In genomic region chr2:10923965-10924364, GRCh38 we compare ENCODE assay signal across 35 cellular contexts. TPM values are rescaled to one million over a fixed set of nuclear protein-coding genes. Genes with fewer than 3 reads are reported as not detected.
"Had no signal": no experiment of that assay in that cellular context is flagged by ENCODE, and none has a peak within 500 bp of the region (broad histone marks: within the 10 kb centered on the region; RNA-seq: fewer than 3 reads in every experiment).

No MANE protein-coding gene starts in this region.

- H3K4me3 Mint-ChIP-seq: activated CD4-positive, alpha-beta memory T cell treated with anti-CD3 and anti-CD28 coated beads for 36 hours; activated CD4-positive, alpha-beta T cell treated with anti-CD3 and anti-CD28 coated beads for 36 hours; activated CD4-positive, alpha-beta T cell treated with anti-CD3 and anti-CD28 coated beads, Interleukin-2, amount 10 ng/mL, durations not matched to agents 24 days and 14 days; activated CD8-positive, alpha-beta memory T cell treated with anti-CD3 and anti-CD28 coated beads, Interleukin-2, amount 10 ng/mL, durations not matched to agents 7 days and 5 days; activated CD8-positive, alpha-beta T cell treated with anti-CD3 and anti-CD28 coated beads, Interleukin-2, amount 10 ng/mL, durations not matched to agents 7 days and 5 days; activated naive CD4-positive, alpha-beta T cell treated with anti-CD3 and anti-CD28 coated beads for 36 hours; activated naive CD4-positive, alpha-beta T cell treated with anti-CD3 and anti-CD28 coated beads, Interleukin-2, amount 50 U/mL, for 24 hours; activated naive CD8-positive, alpha-beta T cell treated with anti-CD3 and anti-CD28 coated beads for 36 hours; activated naive CD8-positive, alpha-beta T cell treated with anti-CD3 and anti-CD28 coated beads, Interleukin-2, amount 50 U/mL, for 24 hours; activated T-helper 1 cell treated with anti-CD3 and anti-CD28 coated beads, Interleukin-12 subunit alpha, Interleukin-12 subunit beta, Interleukin-2, Interleukin-4 antibody, amounts not matched to agents 30 ng/mL and 10 ng/mL and 1 ng/mL, durations not matched to agents 14 hours and 24 hours and 36 hours; dendritic cell treated with granulocyte-macrophage colony-stimulating factor and Interleukin-4, amounts not matched to agents 40 ng/mL and 50 ng/mL, for 4 days; endodermal cell had no signal

- H3K27me3 ChIP-seq: body of pancreas, gastrocnemius medialis had no signal

- H3K27ac Mint-ChIP-seq: activated CD4-positive, alpha-beta memory T cell treated with anti-CD3 and anti-CD28 coated beads for 36 hours; activated CD4-positive, alpha-beta T cell treated with anti-CD3 and anti-CD28 coated beads for 36 hours; activated CD4-positive, alpha-beta T cell treated with anti-CD3 and anti-CD28 coated beads, Interleukin-2, amount 10 ng/mL, durations not matched to agents 24 days and 14 days; activated CD8-positive, alpha-beta memory T cell treated with anti-CD3 and anti-CD28 coated beads, Interleukin-2, amount 10 ng/mL, durations not matched to agents 7 days and 5 days; activated CD8-positive, alpha-beta T cell treated with anti-CD3 and anti-CD28 coated beads, Interleukin-2, amount 10 ng/mL, durations not matched to agents 7 days and 5 days; activated naive CD4-positive, alpha-beta T cell treated with anti-CD3 and anti-CD28 coated beads for 36 hours; activated naive CD4-positive, alpha-beta T cell treated with anti-CD3 and anti-CD28 coated beads, Interleukin-2, amount 50 U/mL, for 24 hours; activated naive CD8-positive, alpha-beta T cell treated with anti-CD3 and anti-CD28 coated beads for 36 hours; activated naive CD8-positive, alpha-beta T cell treated with anti-CD3 and anti-CD28 coated beads, Interleukin-2, amount 50 U/mL, for 24 hours; activated T-helper 1 cell treated with anti-CD3 and anti-CD28 coated beads, Interleukin-12 subunit alpha, Interleukin-12 subunit beta, Interleukin-2, Interleukin-4 antibody, amounts not matched to agents 30 ng/mL and 10 ng/mL and 1 ng/mL, durations not matched to agents 14 hours and 24 hours and 36 hours; activated T-helper 2 cell treated with anti-CD3 and anti-CD28 coated beads, Interferon-gamma antibody, Interleukin-2, Interleukin-4, amounts not matched to agents 10 μg/mL and 5 μg/mL and 100 μg/mL, durations not matched to agents 14 hours and 24 hours and 36 hours; dendritic cell treated with granulocyte-macrophage colony-stimulating factor and Interleukin-4, amounts not matched to agents 40 ng/mL and 50 ng/mL, for 4 days; endodermal cell had no signal

- H3K9me3 Mint-ChIP-seq: activated CD4-positive, alpha-beta memory T cell treated with anti-CD3 and anti-CD28 coated beads for 36 hours; activated CD4-positive, alpha-beta T cell treated with anti-CD3 and anti-CD28 coated beads, Interleukin-2, amount 10 ng/mL, durations not matched to agents 24 days and 14 days; activated naive CD4-positive, alpha-beta T cell treated with anti-CD3 and anti-CD28 coated beads for 36 hours; activated naive CD4-positive, alpha-beta T cell treated with anti-CD3 and anti-CD28 coated beads, Interleukin-2, amount 50 U/mL, for 24 hours; activated naive CD8-positive, alpha-beta T cell treated with anti-CD3 and anti-CD28 coated beads for 36 hours; activated naive CD8-positive, alpha-beta T cell treated with anti-CD3 and anti-CD28 coated beads, Interleukin-2, amount 50 U/mL, for 24 hours; activated T-helper 1 cell treated with anti-CD3 and anti-CD28 coated beads, Interleukin-12 subunit alpha, Interleukin-12 subunit beta, Interleukin-2, Interleukin-4 antibody, amounts not matched to agents 30 ng/mL and 10 ng/mL and 1 ng/mL, durations not matched to agents 14 hours and 24 hours and 36 hours; activated T-helper 2 cell treated with anti-CD3 and anti-CD28 coated beads, Interferon-gamma antibody, Interleukin-2, Interleukin-4, amounts not matched to agents 10 μg/mL and 5 μg/mL and 100 μg/mL, durations not matched to agents 14 hours and 24 hours and 36 hours; dendritic cell treated with granulocyte-macrophage colony-stimulating factor and Interleukin-4, amounts not matched to agents 40 ng/mL and 50 ng/mL, for 4 days; endodermal cell had no signal

- H3K27ac ChIP-seq: adrenal gland, body of pancreas, coronary artery, esophagus muscularis mucosa, foreskin keratinocyte, gastrocnemius medialis had no signal

- H3K4me1 Mint-ChIP-seq: activated CD4-positive, alpha-beta T cell treated with anti-CD3 and anti-CD28 coated beads for 36 hours; activated CD4-positive, alpha-beta T cell treated with anti-CD3 and anti-CD28 coated beads, Interleukin-2, amount 10 ng/mL, durations not matched to agents 24 days and 14 days; activated CD8-positive, alpha-beta memory T cell treated with anti-CD3 and anti-CD28 coated beads, Interleukin-2, amount 10 ng/mL, durations not matched to agents 7 days and 5 days; activated naive CD4-positive, alpha-beta T cell treated with anti-CD3 and anti-CD28 coated beads, Interleukin-2, amount 50 U/mL, for 24 hours; activated naive CD8-positive, alpha-beta T cell treated with anti-CD3 and anti-CD28 coated beads for 36 hours; activated naive CD8-positive, alpha-beta T cell treated with anti-CD3 and anti-CD28 coated beads, Interleukin-2, amount 50 U/mL, for 24 hours had no signal

- DNase-seq: activated CD4-positive, alpha-beta memory T cell treated with anti-CD3 and anti-CD28 coated beads for 36 hours; activated CD4-positive, alpha-beta T cell treated with anti-CD3 and anti-CD28 coated beads for 36 hours; activated CD4-positive, alpha-beta T cell treated with anti-CD3 and anti-CD28 coated beads, Interleukin-2, amount 10 ng/mL, durations not matched to agents 24 days and 14 days; activated CD4-positive, CD25-positive, alpha-beta regulatory T cell; activated CD4-positive, CD25-positive, alpha-beta regulatory T cell treated with anti-CD3 and anti-CD28 coated beads, Interleukin-2, amount 50 U/mL, for 72 hours; activated CD8-positive, alpha-beta memory T cell treated with anti-CD3 and anti-CD28 coated beads, Interleukin-2, amount 10 ng/mL, durations not matched to agents 7 days and 5 days; activated CD8-positive, alpha-beta memory T cell treated with anti-CD3 and anti-CD28 coated beads, Interleukin-2, amount 50 U/mL, for 4 hours; activated CD8-positive, alpha-beta T cell treated with anti-CD3 and anti-CD28 coated beads, Interleukin-2, amount 10 ng/mL, durations not matched to agents 7 days and 5 days; activated naive CD4-positive, alpha-beta T cell treated with anti-CD3 and anti-CD28 coated beads for 36 hours; activated naive CD8-positive, alpha-beta T cell treated with anti-CD3 and anti-CD28 coated beads for 36 hours; activated naive CD8-positive, alpha-beta T cell treated with anti-CD3 and anti-CD28 coated beads, Interleukin-2, amount 50 U/mL, for 24 hours; activated T-cell treated with anti-CD3 and anti-CD28 coated beads, Interleukin-2, amount 50 U/mL, for 1 hour; activated T-cell treated with anti-CD3 and anti-CD28 coated beads, Interleukin-2, amount 50 U/mL, for 48 hours; adrenal gland; amygdala; body of pancreas; caudate nucleus; cerebellar nuclear complex; effector memory CD4-positive, alpha-beta T cell; endodermal cell; erythroblast; foreskin keratinocyte; glutamatergic neuron; T-helper 2 cell had no signal

- H3K4me3 ChIP-seq: adrenal gland, body of pancreas, coronary artery, dorsolateral prefrontal cortex, esophagus muscularis mucosa, gastrocnemius medialis had no signal

- H3K36me3 Mint-ChIP-seq: activated CD4-positive, alpha-beta memory T cell treated with anti-CD3 and anti-CD28 coated beads for 36 hours; activated CD8-positive, alpha-beta memory T cell treated with anti-CD3 and anti-CD28 coated beads, Interleukin-2, amount 10 ng/mL, durations not matched to agents 7 days and 5 days; activated naive CD4-positive, alpha-beta T cell treated with anti-CD3 and anti-CD28 coated beads, Interleukin-2, amount 50 U/mL, for 24 hours; activated naive CD8-positive, alpha-beta T cell treated with anti-CD3 and anti-CD28 coated beads for 36 hours had no signal

- H3K9me3 ChIP-seq: adrenal gland, body of pancreas, esophagus muscularis mucosa, gastrocnemius medialis had no signal

- H3K36me3 ChIP-seq: adrenal gland, esophagus muscularis mucosa, gastrocnemius medialis had no signal

- H3K4me1 ChIP-seq: adrenal gland, esophagus muscularis mucosa, foreskin keratinocyte, gastrocnemius medialis had no signal

RNA-seq across cellular contexts. Expression of gene KCNF1, which starts 12.2 kb away (rescaled TPM):
- total RNA-seq: activated CD4-positive, alpha-beta memory T cell treated with anti-CD3 and anti-CD28 coated beads for 36 hours; activated CD4-positive, alpha-beta T cell treated with anti-CD3 and anti-CD28 coated beads for 36 hours; activated CD4-positive, alpha-beta T cell treated with anti-CD3 and anti-CD28 coated beads, Interleukin-2, amount 10 ng/mL, durations not matched to agents 24 days and 14 days; activated CD8-positive, alpha-beta memory T cell treated with anti-CD3 and anti-CD28 coated beads for 36 hours; activated CD8-positive, alpha-beta memory T cell treated with anti-CD3 and anti-CD28 coated beads, Interleukin-2, amount 10 ng/mL, durations not matched to agents 7 days and 5 days; activated CD8-positive, alpha-beta T cell treated with anti-CD3 and anti-CD28 coated beads, Interleukin-2, amount 10 ng/mL, durations not matched to agents 7 days and 5 days; activated naive CD4-positive, alpha-beta T cell treated with anti-CD3 and anti-CD28 coated beads for 36 hours; activated naive CD8-positive, alpha-beta T cell treated with anti-CD3 and anti-CD28 coated beads for 36 hours; activated T-helper 1 cell treated with anti-CD3 and anti-CD28 coated beads, Interleukin-12 subunit alpha, Interleukin-12 subunit beta, Interleukin-2, Interleukin-4 antibody, amounts not matched to agents 30 ng/mL and 10 ng/mL and 1 ng/mL, durations not matched to agents 14 hours and 24 hours and 36 hours; activated T-helper 2 cell treated with anti-CD3 and anti-CD28 coated beads, Interferon-gamma antibody, Interleukin-2, Interleukin-4, amounts not matched to agents 10 μg/mL and 5 μg/mL and 100 μg/mL, durations not matched to agents 14 hours and 24 hours and 36 hours; aorta; gastrocnemius medialis; T-helper 1 cell treated with Interleukin-12 subunit alpha and Interleukin-12 subunit beta and Interleukin-4 antibody, amounts not matched to agents 30 ng/mL and 1 ng/mL, for 36 hours had no signal
- polyA plus RNA-seq: aorta had no signal
